Comparison of ENCODE assay signal across 8 cellular contexts in the genomic region with DNA sequence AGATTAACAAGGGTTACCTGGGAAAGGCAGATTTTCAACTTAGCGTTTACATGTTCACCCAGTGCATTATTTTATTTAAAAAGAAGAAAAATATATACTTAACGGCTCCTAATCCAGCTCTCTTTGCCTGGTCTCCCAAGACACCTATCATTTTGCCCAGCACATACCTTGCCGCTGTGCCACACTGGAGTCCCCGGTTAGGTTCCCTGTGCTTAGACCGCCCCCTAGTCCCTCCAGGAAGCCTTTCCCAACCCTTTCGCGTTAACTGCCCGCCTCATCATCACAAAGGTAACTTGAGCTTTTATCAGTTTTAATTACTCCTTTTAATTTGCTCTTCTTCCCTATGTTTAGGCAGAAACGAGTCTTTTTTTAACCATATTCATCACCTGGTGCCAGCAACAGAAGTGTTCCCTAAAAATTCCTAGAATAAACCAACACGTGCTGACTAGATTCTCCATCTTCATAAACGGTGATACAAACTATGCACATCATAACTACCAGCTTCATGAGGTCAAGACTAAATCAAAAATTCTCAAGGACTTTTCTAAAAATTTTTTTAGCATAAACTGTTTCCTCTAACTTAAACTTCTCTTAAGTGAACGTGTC. TPM values are rescaled to one million over a fixed set of nuclear protein-coding genes. Genes with fewer than 3 reads are reported as not detected.
DNase-seq lines count a peak whose midpoint lies in the region; ATAC-seq and TF ChIP-seq lines count a peak whose summit lies in the region.

No MANE protein-coding gene starts in this region.

- intact Hi-C loops in thyroid gland (cut with DNase I), result no loop called here

- TF ChIP-seq CTCF in liver (IDR thresholded peaks at IDR 0.05; ENCODE audit: low read depth, low read length, missing input control) (peak; percentile 35), thyroid gland (IDR thresholded peaks at IDR 0.05) (no peak)

- peak overlapping the region; percentile 64 to 79 (median 65) for H3K4me3 ChIP-seq in liver (ENCODE audit: low read depth in 1 of 3, low read length in 3 of 3)
- peak overlapping the region in 1 of 3 donors; percentile 56 for H3K4me3 ChIP-seq in thyroid gland (replicated peaks in 1 of 3)

- peaks cover 22% of the 10 kb centered on the region for H3K4me1 Mint-ChIP-seq in activated CD8-positive, alpha-beta memory T cell treated with anti-CD3 and anti-CD28 coated beads, Interleukin-2, amount 10 ng/mL, durations not matched to agents 7 days and 5 days

- no peak for TF ChIP-seq POLR2A in thyroid gland (IDR thresholded peaks at IDR 0.05)

- peak; percentile 63 to 78 for TF ChIP-seq RAD21 in liver (IDR thresholded peaks at IDR 0.05)

- peaks cover 41% of the 10 kb centered on the region for H3K36me3 Mint-ChIP-seq in activated CD8-positive, alpha-beta memory T cell treated with anti-CD3 and anti-CD28 coated beads, Interleukin-2, amount 10 ng/mL, durations not matched to agents 7 days and 5 days

- H3K27ac ChIP-seq in liver (ENCODE audit: low read depth in 1 of 2, low read length in 2 of 2) (peak overlapping the region; percentile 81 to 95), thyroid gland (peak overlapping the region; percentile 54 to 94 (median 92))

- WGBS in liver, result 28% methylated on average over 12 of the region's 12 CpGs
- 43% methylated on average over 12 of the region's 12 CpGs for WGBS in thyroid gland, 2 donors

- peak overlapping the region; percentile 81 for H3K27ac Mint-ChIP-seq in activated CD8-positive, alpha-beta memory T cell treated with anti-CD3 and anti-CD28 coated beads, Interleukin-2, amount 10 ng/mL, durations not matched to agents 7 days and 5 days

- peaks cover 5 to 45% (median 38%) of the 10 kb centered on the region in 4 donors for H3K4me1 ChIP-seq in liver (ENCODE audit: control insufficient read depth in 4 of 4, insufficient read depth in 4 of 4, low read length in 3 of 4)
- H3K4me1 ChIP-seq in thyroid gland, result peaks cover 0 to 5% of the 10 kb centered on the region in 2 donors

- ATAC-seq in activated CD8-positive, alpha-beta memory T cell treated with anti-CD3 and anti-CD28 coated beads, Interleukin-2, amount 10 ng/mL, durations not matched to agents 7 days and 5 days, result no peak

- H3K36me3 ChIP-seq in liver (ENCODE audit: control insufficient read depth in 4 of 4, insufficient read depth in 3 of 4, low read depth in 1 of 4, low read length in 3 of 4) (peaks cover 1 to 20% (median 20%) of the 10 kb centered on the region in 4 donors), thyroid gland (peaks cover 20 to 31% of the 10 kb centered on the region in 2 donors)

- peak overlapping the region; percentile 83 for H3K4me3 Mint-ChIP-seq in activated CD8-positive, alpha-beta memory T cell treated with anti-CD3 and anti-CD28 coated beads, Interleukin-2, amount 10 ng/mL, durations not matched to agents 7 days and 5 days

- no peaks in the 10 kb centered on the region for H3K27me3 Mint-ChIP-seq in activated CD8-positive, alpha-beta memory T cell treated with anti-CD3 and anti-CD28 coated beads, Interleukin-2, amount 10 ng/mL, durations not matched to agents 7 days and 5 days

- H3K9me3 Mint-ChIP-seq in activated CD8-positive, alpha-beta memory T cell treated with anti-CD3 and anti-CD28 coated beads, Interleukin-2, amount 10 ng/mL, durations not matched to agents 7 days and 5 days (ENCODE audit: low read depth), result no peaks in the 10 kb centered on the region

- CTCF ChIA-PET in activated CD8-positive, alpha-beta memory T cell treated with anti-CD3 and anti-CD28 coated beads, Interleukin-2, amount 10 ng/mL, durations not matched to agents 7 days and 5 days (lab: Charles Lee), result interaction anchor here (0.6 to 1.9 kb wide), 7 partner anchors 15 to 125 kb away, joined by 3 to 5 read pairs (median 3); partner anchors contain the start of gene DNAJA1

- no peaks in the 10 kb centered on the region for H3K27me3 ChIP-seq in liver (ENCODE audit: control insufficient read depth in 4 of 4, insufficient read depth in 4 of 4, low read length in 3 of 4)
- no peaks in the 10 kb centered on the region for H3K27me3 ChIP-seq in thyroid gland

- H3K9ac ChIP-seq in liver (ENCODE audit: low read depth in 1 of 2, low read length in 2 of 2), result peak overlapping the region; percentile 36 to 75

- DNase-seq in activated CD8-positive, alpha-beta memory T cell treated with anti-CD3 and anti-CD28 coated beads, Interleukin-2, amount 10 ng/mL, durations not matched to agents 7 days and 5 days, result no peak
- no peak for DNase-seq in activated CD8-positive, alpha-beta memory T cell treated with anti-CD3 and anti-CD28 coated beads, Interleukin-2, amount 50 U/mL, for 4 hours
- DNase-seq in NCI-H460 (ENCODE audit: extremely low read depth, low read depth) (peak; percentile 33), cerebellum (ENCODE audit: low spot score) (peak; percentile 65), thyroid gland (peak in 1 of 2 donors; percentile 14), GM03348 (ENCODE audit: low spot score) (no peak), NOMO-1 treated with dmso at 0.1 percent for 144 hours (lab: John Stamatoyannopoulos, UW; ENCODE audit: unreplicated experiment) (no peak)

- H3K9me3 ChIP-seq in liver (ENCODE audit: control insufficient read depth in 4 of 4, low read length in 3 of 4), result no peaks in the 10 kb centered on the region
- H3K9me3 ChIP-seq in thyroid gland, result no peaks in the 10 kb centered on the region

TF ChIP-seq in liver, 16 proteins besides CTCF, POLR2A, EP300 and RAD21:
- TF ChIP-seq FOXA2 (IDR thresholded peaks at IDR 0.05) (no peak), YY1 (IDR thresholded peaks at IDR 0.05) (peak; percentile 9), JUND (IDR thresholded peaks at IDR 0.05) (no peak)
- TF ChIP-seq, protein P1, sequence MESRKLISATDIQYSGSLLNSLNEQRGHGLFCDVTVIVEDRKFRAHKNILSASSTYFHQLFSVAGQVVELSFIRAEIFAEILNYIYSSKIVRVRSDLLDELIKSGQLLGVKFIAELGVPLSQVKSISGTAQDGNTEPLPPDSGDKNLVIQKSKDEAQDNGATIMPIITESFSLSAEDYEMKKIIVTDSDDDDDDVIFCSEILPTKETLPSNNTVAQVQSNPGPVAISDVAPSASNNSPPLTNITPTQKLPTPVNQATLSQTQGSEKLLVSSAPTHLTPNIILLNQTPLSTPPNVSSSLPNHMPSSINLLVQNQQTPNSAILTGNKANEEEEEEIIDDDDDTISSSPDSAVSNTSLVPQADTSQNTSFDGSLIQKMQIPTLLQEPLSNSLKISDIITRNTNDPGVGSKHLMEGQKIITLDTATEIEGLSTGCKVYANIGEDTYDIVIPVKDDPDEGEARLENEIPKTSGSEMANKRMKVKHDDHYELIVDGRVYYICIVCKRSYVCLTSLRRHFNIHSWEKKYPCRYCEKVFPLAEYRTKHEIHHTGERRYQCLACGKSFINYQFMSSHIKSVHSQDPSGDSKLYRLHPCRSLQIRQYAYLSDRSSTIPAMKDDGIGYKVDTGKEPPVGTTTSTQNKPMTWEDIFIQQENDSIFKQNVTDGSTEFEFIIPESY (IDR thresholded peaks at IDR 0.05), result no peak

RNA-seq across cellular contexts. Expression of gene DNAJA1, which starts 19.7 kb away (rescaled TPM):
- 100 to 1,000 TPM; 160 to 215 TPM for total RNA-seq in activated CD8-positive, alpha-beta memory T cell treated with anti-CD3 and anti-CD28 coated beads, Interleukin-2, amount 10 ng/mL, durations not matched to agents 7 days and 5 days
- total RNA-seq in NCI-H460 (2014; rRNA removed; shearing (Covaris generic)), result 51.1 and 63.2 TPM in 2 replicates
- polyA plus RNA-seq in NCI-H460 (2014; cell fraction: nucleus; rRNA removed), result 52.4 and 67.6 TPM in 2 replicates
- total RNA-seq in cerebellum, result 141 TPM
- total RNA-seq in liver, result 10 to 100 TPM; 60.9 to 96.6 TPM
- polyA plus RNA-seq in liver, result 10 to 100 TPM; 72.3 to 74.6 TPM
- total RNA-seq in thyroid gland, result 100 to 1,000 TPM in 2 of 4 donors, 10 to 100 TPM in 2; 81.8 to 118 (median 108) TPM

RNA-seq across cellular contexts. Expression of gene SMU1, which starts 31.7 kb away (rescaled TPM):
- total RNA-seq in activated CD8-positive, alpha-beta memory T cell treated with anti-CD3 and anti-CD28 coated beads, Interleukin-2, amount 10 ng/mL, durations not matched to agents 7 days and 5 days, result 10 to 100 TPM; 20.0 to 23.0 TPM
- total RNA-seq in NCI-H460 (2014; rRNA removed; shearing (Covaris generic)), result 18.2 and 20.2 TPM in 2 replicates
- polyA plus RNA-seq in NCI-H460 (2014; cell fraction: nucleus; rRNA removed), result 9.6 and 11.5 TPM in 2 replicates
- total RNA-seq in cerebellum (25.7 TPM), liver (10 to 100 TPM; 12.3 to 14.2 TPM), thyroid gland (10 to 100 TPM; 19.8 to 24.2 (median 22.1) TPM)
- polyA plus RNA-seq in liver, result 1 to 10 TPM; 5.3 to 6.7 TPM

RNA-seq across cellular contexts. Expression of gene APTX, which starts 43.4 kb away (rescaled TPM):
- total RNA-seq in activated CD8-positive, alpha-beta memory T cell treated with anti-CD3 and anti-CD28 coated beads, Interleukin-2, amount 10 ng/mL, durations not matched to agents 7 days and 5 days, result 10 to 100 TPM; 38.0 to 44.5 TPM
- 23.3 and 33.3 TPM in 2 replicates for total RNA-seq in NCI-H460 (2014; rRNA removed; shearing (Covaris generic))
- 29.1 and 36.8 TPM in 2 replicates for polyA plus RNA-seq in NCI-H460 (2014; cell fraction: nucleus; rRNA removed)
- total RNA-seq in cerebellum, result 26.2 TPM
- total RNA-seq in liver, result 10 to 100 TPM; 13.6 to 16.3 TPM
- 10 to 100 TPM; 14.2 to 17.4 TPM for polyA plus RNA-seq in liver
- 10 to 100 TPM; 20.7 to 40.2 (median 28.3) TPM for total RNA-seq in thyroid gland

Comparison
In these comparisons a context has a peak if more than half of its experiments do, and no peak if none do; other contexts are left out.
1. DNase-seq: peak in NCI-H460 (single experiment) and cerebellum (single experiment); none in activated CD8-positive, alpha-beta memory T cell treated with anti-CD3 and anti-CD28 coated beads, Interleukin-2, amount 10 ng/mL, durations not matched to agents 7 days and 5 days (single experiment), activated CD8-positive, alpha-beta memory T cell treated with anti-CD3 and anti-CD28 coated beads, Interleukin-2, amount 50 U/mL, for 4 hours (single experiment), GM03348 (single experiment) and NOMO-1 treated with dmso at 0.1 percent for 144 hours (single experiment).